Comparison of ENCODE assay signal across 2 cellular contexts in the genomic region with DNA sequence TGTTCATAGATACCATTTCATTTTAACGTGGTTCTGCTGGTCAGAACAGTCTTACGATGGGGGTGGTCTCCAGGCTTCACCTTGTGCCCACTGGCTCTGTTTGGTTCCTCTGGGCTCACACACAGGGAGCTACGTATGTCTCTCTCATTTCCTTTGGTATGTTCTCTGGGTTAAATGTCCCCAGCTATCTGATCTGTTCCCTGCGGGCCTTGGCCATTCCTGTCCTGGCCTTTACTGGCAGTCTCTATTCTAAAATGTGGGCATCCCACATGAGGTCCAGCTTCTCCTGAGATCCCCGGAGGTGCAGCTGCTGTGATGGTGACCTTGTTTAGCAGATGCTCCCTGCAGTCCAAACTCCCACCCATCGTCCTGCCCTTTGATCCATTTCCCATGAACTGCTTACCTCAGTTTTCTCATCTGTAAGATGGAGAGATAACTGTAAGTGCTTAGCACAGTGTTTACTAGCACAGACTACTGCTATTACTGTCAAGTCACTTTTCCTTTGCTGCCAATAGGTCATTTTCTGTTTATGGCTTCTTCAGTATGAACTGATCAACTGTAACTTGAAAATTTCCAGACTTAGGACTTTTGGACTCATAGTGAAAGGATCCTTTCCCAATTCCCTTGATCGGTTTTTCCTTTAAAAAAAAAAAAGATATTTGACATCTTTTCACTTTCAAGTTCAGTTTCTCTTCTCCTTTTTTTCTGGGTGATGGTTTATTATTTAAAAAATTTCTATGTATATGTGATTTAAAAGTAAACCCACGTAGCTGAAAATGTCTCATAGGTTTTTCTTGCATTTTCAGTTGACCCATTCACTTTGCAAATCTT.
TF ChIP-seq lines count a peak whose summit lies in the region.

No MANE protein-coding gene starts in this region.

TF ChIP-seq in A549, 52 proteins besides CTCF, POLR2A, EP300 and RAD21 (continued from another document):
- TF ChIP-seq, protein P1, sequence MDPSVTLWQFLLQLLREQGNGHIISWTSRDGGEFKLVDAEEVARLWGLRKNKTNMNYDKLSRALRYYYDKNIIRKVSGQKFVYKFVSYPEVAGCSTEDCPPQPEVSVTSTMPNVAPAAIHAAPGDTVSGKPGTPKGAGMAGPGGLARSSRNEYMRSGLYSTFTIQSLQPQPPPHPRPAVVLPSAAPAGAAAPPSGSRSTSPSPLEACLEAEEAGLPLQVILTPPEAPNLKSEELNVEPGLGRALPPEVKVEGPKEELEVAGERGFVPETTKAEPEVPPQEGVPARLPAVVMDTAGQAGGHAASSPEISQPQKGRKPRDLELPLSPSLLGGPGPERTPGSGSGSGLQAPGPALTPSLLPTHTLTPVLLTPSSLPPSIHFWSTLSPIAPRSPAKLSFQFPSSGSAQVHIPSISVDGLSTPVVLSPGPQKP (IDR thresholded peaks at IDR 0.05; ENCODE audit: low read depth, low read length) = no peak
- peak; percentile 58; the same call in 1 of the 2 replicates for TF ChIP-seq KDM1A (IDR thresholded peaks at IDR 0.05; ENCODE audit: low read depth)
- TF ChIP-seq SREBF2 (IDR thresholded peaks at IDR 0.05) = no peak
- TF ChIP-seq, protein P2, sequence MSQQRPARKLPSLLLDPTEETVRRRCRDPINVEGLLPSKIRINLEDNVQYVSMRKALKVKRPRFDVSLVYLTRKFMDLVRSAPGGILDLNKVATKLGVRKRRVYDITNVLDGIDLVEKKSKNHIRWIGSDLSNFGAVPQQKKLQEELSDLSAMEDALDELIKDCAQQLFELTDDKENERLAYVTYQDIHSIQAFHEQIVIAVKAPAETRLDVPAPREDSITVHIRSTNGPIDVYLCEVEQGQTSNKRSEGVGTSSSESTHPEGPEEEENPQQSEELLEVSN (IDR thresholded peaks at IDR 0.05; ENCODE audit: borderline replicate concordance, low read depth) = no peak
- no peak for TF ChIP-seq EHMT2 (IDR thresholded peaks at IDR 0.05; ENCODE audit: low read depth)
- TF ChIP-seq HDAC2 (IDR thresholded peaks at IDR 0.05) = 0 out of 2 replicates have a peak, but pooled peaks have one; percentile 34
- no peak for TF ChIP-seq RARB (CRISPR knock-in tag; IDR thresholded peaks at IDR 0.05)

TF ChIP-seq in GM12878, 131 proteins besides CTCF, POLR2A, EP300 and RAD21 (continued from another document):
- TF ChIP-seq, protein P3, sequence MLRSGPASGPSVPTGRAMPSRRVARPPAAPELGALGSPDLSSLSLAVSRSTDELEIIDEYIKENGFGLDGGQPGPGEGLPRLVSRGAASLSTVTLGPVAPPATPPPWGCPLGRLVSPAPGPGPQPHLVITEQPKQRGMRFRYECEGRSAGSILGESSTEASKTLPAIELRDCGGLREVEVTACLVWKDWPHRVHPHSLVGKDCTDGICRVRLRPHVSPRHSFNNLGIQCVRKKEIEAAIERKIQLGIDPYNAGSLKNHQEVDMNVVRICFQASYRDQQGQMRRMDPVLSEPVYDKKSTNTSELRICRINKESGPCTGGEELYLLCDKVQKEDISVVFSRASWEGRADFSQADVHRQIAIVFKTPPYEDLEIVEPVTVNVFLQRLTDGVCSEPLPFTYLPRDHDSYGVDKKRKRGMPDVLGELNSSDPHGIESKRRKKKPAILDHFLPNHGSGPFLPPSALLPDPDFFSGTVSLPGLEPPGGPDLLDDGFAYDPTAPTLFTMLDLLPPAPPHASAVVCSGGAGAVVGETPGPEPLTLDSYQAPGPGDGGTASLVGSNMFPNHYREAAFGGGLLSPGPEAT (IDR thresholded peaks at IDR 0.05; ENCODE audit: low read depth) = 0 out of 2 replicates have a peak, but pooled peaks have one; percentile 50
- TF ChIP-seq NFIC (IDR thresholded peaks at IDR 0.05; ENCODE audit: low read depth, low read length) = peak; percentile 76
- TF ChIP-seq SMARCA5 (IDR thresholded peaks at IDR 0.05) = no peak
- peak; percentile 43 for TF ChIP-seq IKZF1 (conservative IDR thresholded peaks at IDR 0.05)
- TF ChIP-seq, protein P4, sequence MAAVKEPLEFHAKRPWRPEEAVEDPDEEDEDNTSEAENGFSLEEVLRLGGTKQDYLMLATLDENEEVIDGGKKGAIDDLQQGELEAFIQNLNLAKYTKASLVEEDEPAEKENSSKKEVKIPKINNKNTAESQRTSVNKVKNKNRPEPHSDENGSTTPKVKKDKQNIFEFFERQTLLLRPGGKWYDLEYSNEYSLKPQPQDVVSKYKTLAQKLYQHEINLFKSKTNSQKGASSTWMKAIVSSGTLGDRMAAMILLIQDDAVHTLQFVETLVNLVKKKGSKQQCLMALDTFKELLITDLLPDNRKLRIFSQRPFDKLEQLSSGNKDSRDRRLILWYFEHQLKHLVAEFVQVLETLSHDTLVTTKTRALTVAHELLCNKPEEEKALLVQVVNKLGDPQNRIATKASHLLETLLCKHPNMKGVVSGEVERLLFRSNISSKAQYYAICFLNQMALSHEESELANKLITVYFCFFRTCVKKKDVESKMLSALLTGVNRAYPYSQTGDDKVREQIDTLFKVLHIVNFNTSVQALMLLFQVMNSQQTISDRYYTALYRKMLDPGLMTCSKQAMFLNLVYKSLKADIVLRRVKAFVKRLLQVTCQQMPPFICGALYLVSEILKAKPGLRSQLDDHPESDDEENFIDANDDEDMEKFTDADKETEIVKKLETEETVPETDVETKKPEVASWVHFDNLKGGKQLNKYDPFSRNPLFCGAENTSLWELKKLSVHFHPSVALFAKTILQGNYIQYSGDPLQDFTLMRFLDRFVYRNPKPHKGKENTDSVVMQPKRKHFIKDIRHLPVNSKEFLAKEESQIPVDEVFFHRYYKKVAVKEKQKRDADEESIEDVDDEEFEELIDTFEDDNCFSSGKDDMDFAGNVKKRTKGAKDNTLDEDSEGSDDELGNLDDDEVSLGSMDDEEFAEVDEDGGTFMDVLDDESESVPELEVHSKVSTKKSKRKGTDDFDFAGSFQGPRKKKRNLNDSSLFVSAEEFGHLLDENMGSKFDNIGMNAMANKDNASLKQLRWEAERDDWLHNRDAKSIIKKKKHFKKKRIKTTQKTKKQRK (IDR thresholded peaks at IDR 0.05; ENCODE audit: low read depth, low read length) = no peak
- TF ChIP-seq, protein P5, sequence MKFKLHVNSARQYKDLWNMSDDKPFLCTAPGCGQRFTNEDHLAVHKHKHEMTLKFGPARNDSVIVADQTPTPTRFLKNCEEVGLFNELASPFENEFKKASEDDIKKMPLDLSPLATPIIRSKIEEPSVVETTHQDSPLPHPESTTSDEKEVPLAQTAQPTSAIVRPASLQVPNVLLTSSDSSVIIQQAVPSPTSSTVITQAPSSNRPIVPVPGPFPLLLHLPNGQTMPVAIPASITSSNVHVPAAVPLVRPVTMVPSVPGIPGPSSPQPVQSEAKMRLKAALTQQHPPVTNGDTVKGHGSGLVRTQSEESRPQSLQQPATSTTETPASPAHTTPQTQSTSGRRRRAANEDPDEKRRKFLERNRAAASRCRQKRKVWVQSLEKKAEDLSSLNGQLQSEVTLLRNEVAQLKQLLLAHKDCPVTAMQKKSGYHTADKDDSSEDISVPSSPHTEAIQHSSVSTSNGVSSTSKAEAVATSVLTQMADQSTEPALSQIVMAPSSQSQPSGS (IDR thresholded peaks at IDR 0.05; ENCODE audit: low read length) = peak; percentile 40; the same call in 1 of the 2 replicates
- TF ChIP-seq RUNX3 (IDR thresholded peaks at IDR 0.05; ENCODE audit: low read length) = no peak
